In genomic region chr12:101356794-101357193, GRCh38 we compare ENCODE assay signal across 23 cellular contexts.
"Had no signal": no experiment of that assay in that cellular context is flagged by ENCODE, and none has a peak within 500 bp of the region (broad histone marks: within the 10 kb centered on the region; RNA-seq: fewer than 3 reads in every experiment).

No MANE protein-coding gene starts in this region.

- H3K9me3 Mint-ChIP-seq: naive B cell; natural killer cell treated with Interleukin-12 subunit alpha and Interleukin-12 subunit beta and Interleukin-15 and Interleukin-18, amount 100 ng/mL, for 72 hours; stimulated activated effector memory CD8-positive, alpha-beta T cell treated with anti-CD3 and anti-CD28 coated beads, Interleukin-12 subunit alpha, Interleukin-12 subunit beta, amount 100 ng/mL, for 72 hours; stimulated activated naive CD8-positive, alpha-beta T cell treated with anti-CD3 and anti-CD28 coated beads, Interleukin-15, Interleukin-2, amounts not matched to agents 100 ng/mL and 50 ng/mL, for 24 hours had no signal

- H3K27ac Mint-ChIP-seq: mesothelial cell of epicardium; natural killer cell treated with Interleukin-12 subunit alpha and Interleukin-12 subunit beta and Interleukin-15 and Interleukin-18, amount 100 ng/mL, for 72 hours; progenitor cell of endocrine pancreas; stimulated activated effector memory CD8-positive, alpha-beta T cell treated with anti-CD3 and anti-CD28 coated beads, Interleukin-12 subunit alpha, Interleukin-12 subunit beta, amount 100 ng/mL, for 72 hours; stimulated activated naive CD8-positive, alpha-beta T cell treated with anti-CD3 and anti-CD28 coated beads, Interleukin-15, Interleukin-2, amounts not matched to agents 100 ng/mL and 50 ng/mL, for 24 hours had no signal

- H3K36me3 ChIP-seq: ovary, uterus had no signal

- H3K4me3 ChIP-seq: left ventricle myocardium inferior, lung, ovary, right atrium auricular region, right lobe of liver, smooth muscle cell, suprapubic skin, thoracic aorta, tibial artery, uterus had no signal

- H3K27me3 Mint-ChIP-seq: naive B cell; natural killer cell treated with Interleukin-12 subunit alpha and Interleukin-12 subunit beta and Interleukin-15 and Interleukin-18, amount 100 ng/mL, for 72 hours; progenitor cell of endocrine pancreas; stimulated activated naive CD8-positive, alpha-beta T cell treated with anti-CD3 and anti-CD28 coated beads, Interleukin-15, Interleukin-2, amounts not matched to agents 100 ng/mL and 50 ng/mL, for 24 hours had no signal

- H3K27ac ChIP-seq: left ventricle myocardium inferior, ovary, right atrium auricular region, right lobe of liver, suprapubic skin, thoracic aorta, tibial artery, uterus had no signal

- ATAC-seq: natural killer cell treated with Interleukin-12 subunit alpha and Interleukin-12 subunit beta and Interleukin-15 and Interleukin-18, amount 100 ng/mL, for 72 hours; right lobe of liver; stimulated activated effector memory CD8-positive, alpha-beta T cell treated with anti-CD3 and anti-CD28 coated beads, Interleukin-12 subunit alpha, Interleukin-12 subunit beta, amount 100 ng/mL, for 72 hours had no signal

- H3K27me3 ChIP-seq: ovary, right atrium auricular region, right lobe of liver, suprapubic skin, tibial artery, uterus had no signal

- DNase-seq: islet precursor cell; left ventricle myocardium inferior; mesendoderm; naive B cell; ovary; right lobe of liver; stimulated activated CD4-positive, alpha-beta T cell treated with anti-CD3 and anti-CD28 coated beads, Interleukin-15, amount 100 ng/mL, for 24 hours; stimulated activated CD4-positive, alpha-beta T cell treated with anti-CD3 and anti-CD28 coated beads, Interleukin-2, amount 100 ng/mL, for 24 hours; stimulated activated CD4-positive, alpha-beta T cell treated with anti-CD3 and anti-CD28 coated beads, Interleukin-4, amount 100 ng/mL, for 1 hour; stimulated activated naive CD4-positive, alpha-beta T cell; tibial artery; trophoblast cell; uterus had no signal

- H3K4me1 ChIP-seq: left ventricle myocardium inferior, right atrium auricular region, right lobe of liver, suprapubic skin, tibial artery, uterus had no signal

- H3K4me3 Mint-ChIP-seq: mesothelial cell of epicardium; naive B cell; natural killer cell treated with Interleukin-12 subunit alpha and Interleukin-12 subunit beta and Interleukin-15 and Interleukin-18, amount 100 ng/mL, for 72 hours; stimulated activated effector memory CD8-positive, alpha-beta T cell treated with anti-CD3 and anti-CD28 coated beads, Interleukin-12 subunit alpha, Interleukin-12 subunit beta, amount 100 ng/mL, for 72 hours; stimulated activated naive CD8-positive, alpha-beta T cell treated with anti-CD3 and anti-CD28 coated beads, Interleukin-15, Interleukin-2, amounts not matched to agents 100 ng/mL and 50 ng/mL, for 24 hours had no signal

- H3K9me3 ChIP-seq: left ventricle myocardium inferior, ovary, right atrium auricular region, right lobe of liver, suprapubic skin, thoracic aorta, tibial artery, uterus had no signal

- H3K4me1 Mint-ChIP-seq: mesothelial cell of epicardium; naive B cell; stimulated activated effector memory CD8-positive, alpha-beta T cell treated with anti-CD3 and anti-CD28 coated beads, Interleukin-12 subunit alpha, Interleukin-12 subunit beta, amount 100 ng/mL, for 72 hours had no signal
